1 cellular context compared by ENCODE assay signal in genomic region chr11:394858-395655, GRCh38.
TF ChIP-seq lines count a peak whose summit lies in the region.

No MANE protein-coding gene starts in this region.

TF ChIP-seq in GM23338, 12 proteins besides CTCF, POLR2A, EP300 and RAD21 (continued from another document):
- TF ChIP-seq, protein P1, sequence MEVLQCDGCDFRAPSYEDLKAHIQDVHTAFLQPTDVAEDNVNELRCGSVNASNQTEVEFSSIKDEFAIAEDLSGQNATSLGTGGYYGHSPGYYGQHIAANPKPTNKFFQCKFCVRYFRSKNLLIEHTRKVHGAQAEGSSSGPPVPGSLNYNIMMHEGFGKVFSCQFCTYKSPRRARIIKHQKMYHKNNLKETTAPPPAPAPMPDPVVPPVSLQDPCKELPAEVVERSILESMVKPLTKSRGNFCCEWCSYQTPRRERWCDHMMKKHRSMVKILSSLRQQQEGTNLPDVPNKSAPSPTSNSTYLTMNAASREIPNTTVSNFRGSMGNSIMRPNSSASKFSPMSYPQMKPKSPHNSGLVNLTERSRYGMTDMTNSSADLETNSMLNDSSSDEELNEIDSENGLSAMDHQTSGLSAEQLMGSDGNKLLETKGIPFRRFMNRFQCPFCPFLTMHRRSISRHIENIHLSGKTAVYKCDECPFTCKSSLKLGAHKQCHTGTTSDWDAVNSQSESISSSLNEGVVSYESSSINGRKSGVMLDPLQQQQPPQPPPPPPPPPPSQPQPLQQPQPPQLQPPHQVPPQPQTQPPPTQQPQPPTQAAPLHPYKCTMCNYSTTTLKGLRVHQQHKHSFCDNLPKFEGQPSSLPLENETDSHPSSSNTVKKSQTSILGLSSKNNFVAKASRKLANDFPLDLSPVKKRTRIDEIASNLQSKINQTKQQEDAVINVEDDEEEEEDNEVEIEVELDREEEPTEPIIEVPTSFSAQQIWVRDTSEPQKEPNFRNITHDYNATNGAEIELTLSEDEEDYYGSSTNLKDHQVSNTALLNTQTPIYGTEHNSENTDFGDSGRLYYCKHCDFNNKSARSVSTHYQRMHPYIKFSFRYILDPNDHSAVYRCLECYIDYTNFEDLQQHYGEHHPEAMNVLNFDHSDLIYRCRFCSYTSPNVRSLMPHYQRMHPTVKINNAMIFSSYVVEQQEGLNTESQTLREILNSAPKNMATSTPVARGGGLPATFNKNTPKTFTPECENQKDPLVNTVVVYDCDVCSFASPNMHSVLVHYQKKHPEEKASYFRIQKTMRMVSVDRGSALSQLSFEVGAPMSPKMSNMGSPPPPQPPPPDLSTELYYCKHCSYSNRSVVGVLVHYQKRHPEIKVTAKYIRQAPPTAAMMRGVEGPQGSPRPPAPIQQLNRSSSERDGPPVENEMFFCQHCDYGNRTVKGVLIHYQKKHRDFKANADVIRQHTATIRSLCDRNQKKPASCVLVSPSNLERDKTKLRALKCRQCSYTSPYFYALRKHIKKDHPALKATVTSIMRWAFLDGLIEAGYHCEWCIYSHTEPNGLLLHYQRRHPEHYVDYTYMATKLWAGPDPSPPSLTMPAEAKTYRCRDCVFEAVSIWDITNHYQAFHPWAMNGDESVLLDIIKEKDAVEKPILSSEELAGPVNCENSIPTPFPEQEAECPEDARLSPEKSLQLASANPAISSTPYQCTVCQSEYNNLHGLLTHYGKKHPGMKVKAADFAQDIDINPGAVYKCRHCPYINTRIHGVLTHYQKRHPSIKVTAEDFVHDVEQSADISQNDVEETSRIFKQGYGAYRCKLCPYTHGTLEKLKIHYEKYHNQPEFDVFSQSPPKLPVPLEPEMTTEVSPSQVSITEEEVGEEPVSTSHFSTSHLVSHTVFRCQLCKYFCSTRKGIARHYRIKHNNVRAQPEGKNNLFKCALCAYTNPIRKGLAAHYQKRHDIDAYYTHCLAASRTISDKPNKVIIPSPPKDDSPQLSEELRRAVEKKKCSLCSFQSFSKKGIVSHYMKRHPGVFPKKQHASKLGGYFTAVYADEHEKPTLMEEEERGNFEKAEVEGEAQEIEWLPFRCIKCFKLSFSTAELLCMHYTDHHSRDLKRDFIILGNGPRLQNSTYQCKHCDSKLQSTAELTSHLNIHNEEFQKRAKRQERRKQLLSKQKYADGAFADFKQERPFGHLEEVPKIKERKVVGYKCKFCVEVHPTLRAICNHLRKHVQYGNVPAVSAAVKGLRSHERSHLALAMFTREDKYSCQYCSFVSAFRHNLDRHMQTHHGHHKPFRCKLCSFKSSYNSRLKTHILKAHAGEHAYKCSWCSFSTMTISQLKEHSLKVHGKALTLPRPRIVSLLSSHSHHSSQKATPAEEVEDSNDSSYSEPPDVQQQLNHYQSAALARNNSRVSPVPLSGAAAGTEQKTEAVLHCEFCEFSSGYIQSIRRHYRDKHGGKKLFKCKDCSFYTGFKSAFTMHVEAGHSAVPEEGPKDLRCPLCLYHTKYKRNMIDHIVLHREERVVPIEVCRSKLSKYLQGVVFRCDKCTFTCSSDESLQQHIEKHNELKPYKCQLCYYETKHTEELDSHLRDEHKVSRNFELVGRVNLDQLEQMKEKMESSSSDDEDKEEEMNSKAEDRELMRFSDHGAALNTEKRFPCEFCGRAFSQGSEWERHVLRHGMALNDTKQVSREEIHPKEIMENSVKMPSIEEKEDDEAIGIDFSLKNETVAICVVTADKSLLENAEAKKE (CRISPR knock-in tag; IDR thresholded peaks at IDR 0.05): no peak
- TF ChIP-seq JUNB (IDR thresholded peaks at IDR 0.05; ENCODE audit: unreplicated experiment): no peak
